In genomic region chr19:7731615-7732014, GRCh38 we compare ENCODE assay signal across 31 cellular contexts. TPM values are rescaled to one million over a fixed set of nuclear protein-coding genes. Genes with fewer than 3 reads are reported as not detected.
"Had no signal": no experiment of that assay in that cellular context is flagged by ENCODE, and none has a peak within 500 bp of the region (broad histone marks: within the 10 kb centered on the region; RNA-seq: fewer than 3 reads in every experiment).

No MANE protein-coding gene starts in this region.

- H3K27ac ChIP-seq: adrenal gland, ascending aorta, brain microvascular endothelial cell, foreskin keratinocyte, right atrium auricular region, thyroid gland, upper lobe of right lung had no signal

- H3K27ac Mint-ChIP-seq: activated B cell treated with CpG ODN at 0.5 μM for 24 hours; activated naive CD8-positive, alpha-beta T cell; activated T-helper 2 cell treated with anti-CD3 and anti-CD28 coated beads, Interferon-gamma antibody, Interleukin-2, Interleukin-4, amounts not matched to agents 10 μg/mL and 5 μg/mL and 100 μg/mL, durations not matched to agents 14 hours and 24 hours and 36 hours; naive thymus-derived CD4-positive, alpha-beta T cell; progenitor cell of endocrine pancreas; T-helper 1 cell treated with Interleukin-12 subunit alpha and Interleukin-12 subunit beta and Interleukin-4 antibody, amounts not matched to agents 30 μg/mL and 1 μg/mL, for 36 hours had no signal

- H3K9me3 Mint-ChIP-seq: activated B cell treated with CpG ODN at 0.5 μM for 24 hours; activated T-helper 2 cell treated with anti-CD3 and anti-CD28 coated beads, Interferon-gamma antibody, Interleukin-2, Interleukin-4, amounts not matched to agents 10 μg/mL and 5 μg/mL and 100 μg/mL, durations not matched to agents 14 hours and 24 hours and 36 hours; T-helper 1 cell treated with Interleukin-12 subunit alpha and Interleukin-12 subunit beta and Interleukin-4 antibody, amounts not matched to agents 30 μg/mL and 1 μg/mL, for 36 hours had no signal

- ATAC-seq: activated T-cell treated with anti-CD3 and anti-CD28 coated beads, Interleukin-2, amount 50 U/mL, for 4 hours; foreskin keratinocyte; naive thymus-derived CD4-positive, alpha-beta T cell; stimulated activated naive CD8-positive, alpha-beta T cell treated with anti-CD3 and anti-CD28 coated beads, Interleukin-15, Interleukin-2, amounts not matched to agents 100 U/mL and 50 U/mL, for 24 hours; upper lobe of right lung had no signal

- H3K4me1 ChIP-seq: ascending aorta, foreskin keratinocyte, thyroid gland had no signal

- H3K4me3 ChIP-seq: adrenal gland, ascending aorta, lung, right atrium auricular region, thyroid gland, upper lobe of right lung had no signal

- H3K4me3 Mint-ChIP-seq: activated B cell treated with CpG ODN at 0.5 μM for 24 hours; activated T-cell treated with anti-CD3 and anti-CD28 coated beads, Interleukin-2, amount 50 U/mL, for 4 hours; T-helper 1 cell treated with Interleukin-12 subunit alpha and Interleukin-12 subunit beta and Interleukin-4 antibody, amounts not matched to agents 30 μg/mL and 1 μg/mL, for 36 hours had no signal

- DNase-seq: activated B cell treated with CpG ODN at 0.5 μM for 24 hours; activated CD4-positive, alpha-beta T cell treated with anti-CD3 and anti-CD28 coated beads for 4 hours; activated CD4-positive, alpha-beta T cell treated with anti-CD3 and anti-CD28 coated beads, Interleukin-2, amount 50 U/mL, for 48 hours; activated CD8-positive, alpha-beta memory T cell treated with anti-CD3 and anti-CD28 coated beads, Interleukin-2, amount 50 U/mL, for 48 hours; activated naive CD4-positive, alpha-beta T cell; activated T-cell treated with anti-CD3 and anti-CD28 coated beads, Interleukin-2, amount 50 U/mL, for 4 hours; adrenal gland; brain microvascular endothelial cell; effector memory CD4-positive, alpha-beta T cell; foreskin keratinocyte; naive thymus-derived CD4-positive, alpha-beta T cell; stimulated activated CD4-positive, alpha-beta T cell treated with anti-CD3 and anti-CD28 coated beads, Interleukin-4, amount 100 ng/mL, for 24 hours; stimulated activated naive CD8-positive, alpha-beta T cell treated with anti-CD3 and anti-CD28 coated beads, Interleukin-15, Interleukin-2, amounts not matched to agents 100 U/mL and 50 U/mL, for 24 hours; T1000; thyroid gland had no signal

- H3K27me3 ChIP-seq: ascending aorta had no signal

- H3K9me3 ChIP-seq: adrenal gland, ascending aorta, right atrium auricular region, thyroid gland, upper lobe of right lung had no signal

- H3K36me3 ChIP-seq: adrenal gland, ascending aorta, brain microvascular endothelial cell, right atrium auricular region, thyroid gland, upper lobe of right lung had no signal

RNA-seq across cellular contexts. Expression of gene CLEC4G, which starts 0.3 kb away (rescaled TPM):
- total RNA-seq: activated CD8-positive, alpha-beta memory T cell treated with anti-CD3 and anti-CD28 coated beads for 36 hours; activated T-cell treated with anti-CD3 and anti-CD28 coated beads, Interleukin-2, amount 50 U/mL, for 4 hours; activated T-helper 2 cell treated with anti-CD3 and anti-CD28 coated beads, Interferon-gamma antibody, Interleukin-2, Interleukin-4, amounts not matched to agents 10 μg/mL and 5 μg/mL and 100 μg/mL, durations not matched to agents 14 hours and 24 hours and 36 hours; dermis microvascular lymphatic vessel endothelial cell; foreskin keratinocyte; glomerular endothelial cell; kidney epithelial cell; osteocyte; progenitor cell of endocrine pancreas had no signal
- polyA plus RNA-seq: foreskin keratinocyte; naive thymus-derived CD4-positive, alpha-beta T cell had no signal

RNA-seq across cellular contexts. Expression of gene CD209, which starts 15.7 kb away (rescaled TPM):
- total RNA-seq: activated CD8-positive, alpha-beta memory T cell treated with anti-CD3 and anti-CD28 coated beads for 36 hours; activated T-cell treated with anti-CD3 and anti-CD28 coated beads, Interleukin-2, amount 50 U/mL, for 4 hours; activated T-helper 2 cell treated with anti-CD3 and anti-CD28 coated beads, Interferon-gamma antibody, Interleukin-2, Interleukin-4, amounts not matched to agents 10 μg/mL and 5 μg/mL and 100 μg/mL, durations not matched to agents 14 hours and 24 hours and 36 hours; foreskin keratinocyte; glomerular endothelial cell; osteocyte; progenitor cell of endocrine pancreas had no signal
- polyA plus RNA-seq: foreskin keratinocyte; naive thymus-derived CD4-positive, alpha-beta T cell had no signal

RNA-seq across cellular contexts. Expression of gene FCER2, which starts 29.7 kb away (rescaled TPM):
- total RNA-seq: ascending aorta, dermis microvascular lymphatic vessel endothelial cell, foreskin keratinocyte, glomerular endothelial cell, kidney epithelial cell, osteocyte, progenitor cell of endocrine pancreas, right atrium auricular region, thyroid gland had no signal
- polyA plus RNA-seq: foreskin keratinocyte had no signal

RNA-seq across cellular contexts. Expression of gene CLEC4M, which starts 31.4 kb away (rescaled TPM):
- total RNA-seq: activated CD8-positive, alpha-beta memory T cell treated with anti-CD3 and anti-CD28 coated beads for 36 hours; activated T-cell treated with anti-CD3 and anti-CD28 coated beads, Interleukin-2, amount 50 U/mL, for 4 hours; activated T-helper 2 cell treated with anti-CD3 and anti-CD28 coated beads, Interferon-gamma antibody, Interleukin-2, Interleukin-4, amounts not matched to agents 10 μg/mL and 5 μg/mL and 100 μg/mL, durations not matched to agents 14 hours and 24 hours and 36 hours; ascending aorta; foreskin keratinocyte; kidney epithelial cell; mesenteric fat pad; mucosa of gallbladder; naive thymus-derived CD4-positive, alpha-beta T cell; osteocyte; right atrium auricular region; subcutaneous adipose tissue had no signal
- polyA plus RNA-seq: foreskin keratinocyte had no signal
